34 cellular contexts compared by ENCODE assay signal in the genomic region with DNA sequence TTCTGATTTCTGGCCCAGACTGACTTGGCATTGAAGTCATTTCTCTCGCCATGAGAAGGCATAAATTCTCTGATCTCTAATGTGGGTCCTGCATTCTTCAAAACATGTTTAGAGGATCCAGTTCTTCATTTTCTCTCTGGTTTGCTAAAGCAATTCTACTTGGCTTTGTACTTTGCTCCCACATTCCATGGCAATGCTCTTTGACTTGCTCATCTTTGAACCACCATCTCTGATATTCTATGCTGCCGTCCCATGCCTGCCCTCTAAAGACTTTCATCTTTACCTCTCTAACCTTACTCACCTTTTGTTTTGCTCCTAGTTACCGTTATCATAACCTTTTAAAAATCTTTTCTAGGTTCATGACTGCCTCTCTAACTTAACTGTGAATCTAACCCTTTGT.
"Had no signal": no experiment of that assay in that cellular context is flagged by ENCODE, and none has a peak within 500 bp of the region (broad histone marks: within the 10 kb centered on the region; RNA-seq: fewer than 3 reads in every experiment).

No MANE protein-coding gene starts in this region.

- H3K9me3 ChIP-seq: MG63 had no signal

- DNase-seq: Karpas-422, Kasumi-1, MG63, MM.1S, MV-4-11, NCI-H1048, NCI-H1092, NCI-H1092 treated with DMSO at 0.1 percent for 48 hours, NCI-H1105, NCI-H1105 treated with DMSO at 0.1 percent for 48 hours, NCI-H1417, NCI-H1417 treated with DMSO at 0.1 percent for 48 hours, NCI-H1436, NCI-H1436 treated with DMSO at 0.1 percent for 48 hours, NCI-H146, NCI-H1694, NCI-H1694 treated with DMSO at 0.1 percent for 48 hours, NCI-H187, NCI-H187 treated with DMSO at 0.1 percent for 48 hours, NCI-H1930, NCI-H2029, NCI-H2029 treated with DMSO at 0.1 percent for 48 hours, NCI-H2081, NCI-H2081 treated with DMSO at 0.1 percent for 48 hours, NCI-H2107, NCI-H2171, NCI-H2171 treated with DMSO at 0.1 percent for 48 hours, NCI-H2227 treated with DMSO at 0.1 percent for 48 hours, NCI-H226, NCI-H345, NCI-H446, NCI-H446 treated with DMSO at 0.1 percent for 48 hours, NCI-H510A, NCI-H510A treated with DMSO at 0.1 percent for 48 hours had no signal

- H3K36me3 ChIP-seq: MG63 had no signal

- H3K4me3 ChIP-seq: MG63 had no signal
